2 cellular contexts compared by ENCODE assay signal in the genomic region with DNA sequence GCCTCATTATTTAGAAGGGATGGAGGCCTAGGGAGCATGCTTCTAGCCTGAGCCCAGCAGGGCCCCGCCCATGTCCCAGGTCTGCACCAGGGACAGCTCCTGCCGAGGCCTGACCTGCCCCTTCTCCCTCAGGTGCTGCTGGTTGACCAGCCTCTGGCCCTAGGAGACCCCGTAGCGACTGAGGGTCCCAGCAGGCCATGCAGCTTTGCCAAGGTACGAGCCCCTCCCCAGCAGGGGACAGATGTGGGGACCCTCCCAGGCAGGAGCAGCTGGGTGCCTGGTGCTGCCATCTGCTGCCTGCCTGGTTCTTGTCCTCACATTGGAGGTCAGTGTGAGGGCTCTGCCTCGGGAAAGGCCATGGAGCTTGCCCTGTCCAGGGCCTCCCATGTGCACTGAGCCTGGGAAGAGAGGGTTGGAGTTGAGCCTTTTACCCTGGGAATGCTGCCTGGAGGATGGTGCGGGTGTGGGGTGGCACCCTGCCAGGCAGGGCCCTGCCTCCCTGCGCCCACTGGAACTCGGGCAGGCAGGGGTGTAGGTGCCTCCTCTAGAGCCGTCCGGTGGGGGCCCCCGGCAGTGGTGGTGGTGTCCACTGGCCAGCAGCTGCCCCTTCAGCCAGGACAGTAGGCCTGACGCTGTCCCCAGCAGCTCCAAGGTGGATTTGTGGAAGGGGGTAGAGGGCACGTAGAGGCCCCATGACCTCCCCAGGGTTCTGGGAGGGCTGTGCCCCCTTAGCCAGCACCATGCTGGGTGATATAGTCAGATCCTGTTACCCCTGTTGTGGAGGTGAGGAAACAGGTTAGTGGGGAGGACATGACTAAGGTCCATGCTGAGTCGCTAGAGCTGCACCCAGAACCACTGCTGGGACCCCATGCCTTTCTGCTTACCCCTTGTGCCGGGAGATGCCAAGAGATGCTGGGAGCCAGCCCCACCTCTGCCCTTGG.
TF ChIP-seq lines count a peak whose summit lies in the region.

No MANE protein-coding gene starts in this region.

TF ChIP-seq in SK-N-SH treated with all-trans-retinoic acid at 6 μM for 48 hours, 23 proteins besides CTCF, POLR2A, EP300 and RAD21:
- TF ChIP-seq, protein P1, sequence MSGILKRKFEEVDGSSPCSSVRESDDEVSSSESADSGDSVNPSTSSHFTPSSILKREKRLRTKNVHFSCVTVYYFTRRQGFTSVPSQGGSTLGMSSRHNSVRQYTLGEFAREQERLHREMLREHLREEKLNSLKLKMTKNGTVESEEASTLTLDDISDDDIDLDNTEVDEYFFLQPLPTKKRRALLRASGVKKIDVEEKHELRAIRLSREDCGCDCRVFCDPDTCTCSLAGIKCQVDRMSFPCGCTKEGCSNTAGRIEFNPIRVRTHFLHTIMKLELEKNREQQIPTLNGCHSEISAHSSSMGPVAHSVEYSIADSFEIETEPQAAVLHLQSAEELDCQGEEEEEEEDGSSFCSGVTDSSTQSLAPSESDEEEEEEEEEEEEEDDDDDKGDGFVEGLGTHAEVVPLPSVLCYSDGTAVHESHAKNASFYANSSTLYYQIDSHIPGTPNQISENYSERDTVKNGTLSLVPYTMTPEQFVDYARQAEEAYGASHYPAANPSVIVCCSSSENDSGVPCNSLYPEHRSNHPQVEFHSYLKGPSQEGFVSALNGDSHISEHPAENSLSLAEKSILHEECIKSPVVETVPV (CRISPR knock-in tag; IDR thresholded peaks at IDR 0.05): no peak
- TF ChIP-seq ZC3H10 (CRISPR knock-in tag; IDR thresholded peaks at IDR 0.05): no peak
- TF ChIP-seq TCF4 (CRISPR knock-in tag; IDR thresholded peaks at IDR 0.05; ENCODE audit: borderline replicate concordance): no peak
- TF ChIP-seq, protein P2, sequence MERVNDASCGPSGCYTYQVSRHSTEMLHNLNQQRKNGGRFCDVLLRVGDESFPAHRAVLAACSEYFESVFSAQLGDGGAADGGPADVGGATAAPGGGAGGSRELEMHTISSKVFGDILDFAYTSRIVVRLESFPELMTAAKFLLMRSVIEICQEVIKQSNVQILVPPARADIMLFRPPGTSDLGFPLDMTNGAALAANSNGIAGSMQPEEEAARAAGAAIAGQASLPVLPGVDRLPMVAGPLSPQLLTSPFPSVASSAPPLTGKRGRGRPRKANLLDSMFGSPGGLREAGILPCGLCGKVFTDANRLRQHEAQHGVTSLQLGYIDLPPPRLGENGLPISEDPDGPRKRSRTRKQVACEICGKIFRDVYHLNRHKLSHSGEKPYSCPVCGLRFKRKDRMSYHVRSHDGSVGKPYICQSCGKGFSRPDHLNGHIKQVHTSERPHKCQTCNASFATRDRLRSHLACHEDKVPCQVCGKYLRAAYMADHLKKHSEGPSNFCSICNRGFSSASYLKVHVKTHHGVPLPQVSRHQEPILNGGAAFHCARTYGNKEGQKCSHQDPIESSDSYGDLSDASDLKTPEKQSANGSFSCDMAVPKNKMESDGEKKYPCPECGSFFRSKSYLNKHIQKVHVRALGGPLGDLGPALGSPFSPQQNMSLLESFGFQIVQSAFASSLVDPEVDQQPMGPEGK (CRISPR knock-in tag; IDR thresholded peaks at IDR 0.05; ENCODE audit: borderline replicate concordance): no peak
- no peak for TF ChIP-seq ZFP3 (CRISPR knock-in tag; IDR thresholded peaks at IDR 0.05)
- TF ChIP-seq, protein P3, sequence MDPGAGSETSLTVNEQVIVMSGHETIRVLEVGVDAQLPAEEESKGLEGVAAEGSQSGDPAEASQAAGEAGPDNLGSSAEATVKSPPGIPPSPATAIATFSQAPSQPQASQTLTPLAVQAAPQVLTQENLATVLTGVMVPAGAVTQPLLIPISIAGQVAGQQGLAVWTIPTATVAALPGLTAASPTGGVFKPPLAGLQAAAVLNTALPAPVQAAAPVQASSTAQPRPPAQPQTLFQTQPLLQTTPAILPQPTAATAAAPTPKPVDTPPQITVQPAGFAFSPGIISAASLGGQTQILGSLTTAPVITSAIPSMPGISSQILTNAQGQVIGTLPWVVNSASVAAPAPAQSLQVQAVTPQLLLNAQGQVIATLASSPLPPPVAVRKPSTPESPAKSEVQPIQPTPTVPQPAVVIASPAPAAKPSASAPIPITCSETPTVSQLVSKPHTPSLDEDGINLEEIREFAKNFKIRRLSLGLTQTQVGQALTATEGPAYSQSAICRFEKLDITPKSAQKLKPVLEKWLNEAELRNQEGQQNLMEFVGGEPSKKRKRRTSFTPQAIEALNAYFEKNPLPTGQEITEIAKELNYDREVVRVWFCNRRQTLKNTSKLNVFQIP (CRISPR knock-in tag; IDR thresholded peaks at IDR 0.05; ENCODE audit: borderline replicate concordance, low read depth): no peak
- TF ChIP-seq ZNF565 (CRISPR knock-in tag; conservative IDR thresholded peaks at IDR 0.05; ENCODE audit: low read depth): no peak
TF ChIP-seq in SK-N-SH treated with all-trans-retinoic acid at 6 μM for 48 hours: peak in this region for 0.

TF ChIP-seq in HepG2, 621 proteins besides CTCF, POLR2A, EP300 and RAD21:
- TF ChIP-seq ZNF770 (CRISPR knock-in tag; IDR thresholded peaks at IDR 0.05) (0 out of 2 replicates have a peak, but pooled peaks have one; percentile 42), STAG1 (CRISPR knock-in tag; IDR thresholded peaks at IDR 0.05) (peak; percentile 56), GABPB1 (CRISPR knock-in tag; IDR thresholded peaks at IDR 0.05) (peak; percentile 9; the same call in 1 of the 2 replicates), ZNF121 (CRISPR knock-in tag; IDR thresholded peaks at IDR 0.05) (0 out of 2 replicates have a peak, but pooled peaks have one; percentile 25), RXRA (CRISPR knock-in tag; IDR thresholded peaks at IDR 0.05) (0 out of 2 replicates have a peak, but pooled peaks have one; percentile 58), ZFP41 (CRISPR knock-in tag; IDR thresholded peaks at IDR 0.05; ENCODE audit: borderline replicate concordance) (no peak), RFX3 (CRISPR knock-in tag; IDR thresholded peaks at IDR 0.05) (no peak), AGO2 (optimal IDR thresholded peaks at IDR 0.05; ENCODE audit: low read depth, low read length) (peak; percentile 18), KDM2A (CRISPR knock-in tag; IDR thresholded peaks at IDR 0.05; ENCODE audit: borderline replicate concordance, low read depth) (peak; percentile 38; the same call in 1 of the 2 replicates), KMT2A (CRISPR knock-in tag; IDR thresholded peaks at IDR 0.05) (no peak), ZNF687 (CRISPR knock-in tag; IDR thresholded peaks at IDR 0.05) (peak; percentile 64)
- TF ChIP-seq, protein P4, sequence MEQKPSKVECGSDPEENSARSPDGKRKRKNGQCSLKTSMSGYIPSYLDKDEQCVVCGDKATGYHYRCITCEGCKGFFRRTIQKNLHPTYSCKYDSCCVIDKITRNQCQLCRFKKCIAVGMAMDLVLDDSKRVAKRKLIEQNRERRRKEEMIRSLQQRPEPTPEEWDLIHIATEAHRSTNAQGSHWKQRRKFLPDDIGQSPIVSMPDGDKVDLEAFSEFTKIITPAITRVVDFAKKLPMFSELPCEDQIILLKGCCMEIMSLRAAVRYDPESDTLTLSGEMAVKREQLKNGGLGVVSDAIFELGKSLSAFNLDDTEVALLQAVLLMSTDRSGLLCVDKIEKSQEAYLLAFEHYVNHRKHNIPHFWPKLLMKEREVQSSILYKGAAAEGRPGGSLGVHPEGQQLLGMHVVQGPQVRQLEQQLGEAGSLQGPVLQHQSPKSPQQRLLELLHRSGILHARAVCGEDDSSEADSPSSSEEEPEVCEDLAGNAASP (CRISPR knock-in tag; IDR thresholded peaks at IDR 0.05; ENCODE audit: borderline replicate concordance): peak; percentile 78; the same call in 1 of the 2 replicates
- TF ChIP-seq, protein P5, sequence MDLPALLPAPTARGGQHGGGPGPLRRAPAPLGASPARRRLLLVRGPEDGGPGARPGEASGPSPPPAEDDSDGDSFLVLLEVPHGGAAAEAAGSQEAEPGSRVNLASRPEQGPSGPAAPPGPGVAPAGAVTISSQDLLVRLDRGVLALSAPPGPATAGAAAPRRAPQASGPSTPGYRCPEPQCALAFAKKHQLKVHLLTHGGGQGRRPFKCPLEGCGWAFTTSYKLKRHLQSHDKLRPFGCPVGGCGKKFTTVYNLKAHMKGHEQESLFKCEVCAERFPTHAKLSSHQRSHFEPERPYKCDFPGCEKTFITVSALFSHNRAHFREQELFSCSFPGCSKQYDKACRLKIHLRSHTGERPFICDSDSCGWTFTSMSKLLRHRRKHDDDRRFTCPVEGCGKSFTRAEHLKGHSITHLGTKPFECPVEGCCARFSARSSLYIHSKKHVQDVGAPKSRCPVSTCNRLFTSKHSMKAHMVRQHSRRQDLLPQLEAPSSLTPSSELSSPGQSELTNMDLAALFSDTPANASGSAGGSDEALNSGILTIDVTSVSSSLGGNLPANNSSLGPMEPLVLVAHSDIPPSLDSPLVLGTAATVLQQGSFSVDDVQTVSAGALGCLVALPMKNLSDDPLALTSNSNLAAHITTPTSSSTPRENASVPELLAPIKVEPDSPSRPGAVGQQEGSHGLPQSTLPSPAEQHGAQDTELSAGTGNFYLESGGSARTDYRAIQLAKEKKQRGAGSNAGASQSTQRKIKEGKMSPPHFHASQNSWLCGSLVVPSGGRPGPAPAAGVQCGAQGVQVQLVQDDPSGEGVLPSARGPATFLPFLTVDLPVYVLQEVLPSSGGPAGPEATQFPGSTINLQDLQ (CRISPR knock-in tag; IDR thresholded peaks at IDR 0.05): 0 out of 2 replicates have a peak, but pooled peaks have one; percentile 45
- TF ChIP-seq, protein P2 (CRISPR knock-in tag; IDR thresholded peaks at IDR 0.05): 0 out of 2 replicates have a peak, but pooled peaks have one; percentile 15
